Comparison of ENCODE assay signal across 8 cellular contexts in the genomic region with DNA sequence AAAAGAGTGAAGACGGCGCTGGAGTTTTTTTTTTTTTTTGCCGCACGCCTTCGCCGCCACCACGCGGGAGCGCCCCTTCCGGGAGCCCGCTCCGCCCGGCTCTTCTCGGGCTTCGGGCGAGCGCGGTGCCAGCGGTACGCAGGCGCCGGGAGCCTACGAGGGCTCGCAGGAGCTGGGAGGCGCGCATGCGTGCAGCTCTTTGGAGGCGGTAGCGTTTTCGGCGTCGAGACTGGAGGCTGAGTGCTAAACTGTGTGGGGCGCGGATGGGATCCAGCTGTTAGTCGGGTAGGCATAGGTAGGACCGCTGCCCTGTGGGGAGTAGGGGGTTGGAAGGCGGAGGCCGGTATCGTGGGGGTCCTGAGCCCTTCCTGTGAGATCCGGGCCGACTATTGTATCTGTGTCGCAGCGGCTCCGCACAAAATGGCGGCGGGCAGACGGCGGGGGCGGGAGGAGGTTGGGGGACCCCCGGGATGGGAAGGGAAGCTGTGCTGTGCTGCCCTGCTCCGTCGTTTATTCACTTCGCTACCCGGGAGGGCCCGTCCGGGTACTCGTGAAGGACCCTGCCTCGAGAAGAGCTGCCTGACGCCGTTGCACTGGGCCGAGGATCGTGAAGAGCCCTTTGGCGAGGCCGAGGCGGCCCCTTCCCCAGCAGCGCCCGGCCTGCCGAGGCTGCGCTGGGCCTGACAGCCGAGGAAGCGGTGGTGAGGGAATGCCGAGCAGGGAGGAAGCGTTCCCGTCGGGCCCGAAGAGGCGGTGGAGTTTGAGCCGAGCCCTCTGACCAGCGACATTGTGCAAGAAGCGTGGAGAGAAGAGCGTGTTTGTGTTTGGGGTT. TPM values are rescaled to one million over a fixed set of nuclear protein-coding genes. Genes with fewer than 3 reads are reported as not detected.
A peak's percentile ranks its signal among the peaks of the same experiment; 100 is the strongest.
DNase-seq lines count a peak whose midpoint lies in the region; ATAC-seq and TF ChIP-seq lines count a peak whose summit lies in the region.

A gene with protein sequence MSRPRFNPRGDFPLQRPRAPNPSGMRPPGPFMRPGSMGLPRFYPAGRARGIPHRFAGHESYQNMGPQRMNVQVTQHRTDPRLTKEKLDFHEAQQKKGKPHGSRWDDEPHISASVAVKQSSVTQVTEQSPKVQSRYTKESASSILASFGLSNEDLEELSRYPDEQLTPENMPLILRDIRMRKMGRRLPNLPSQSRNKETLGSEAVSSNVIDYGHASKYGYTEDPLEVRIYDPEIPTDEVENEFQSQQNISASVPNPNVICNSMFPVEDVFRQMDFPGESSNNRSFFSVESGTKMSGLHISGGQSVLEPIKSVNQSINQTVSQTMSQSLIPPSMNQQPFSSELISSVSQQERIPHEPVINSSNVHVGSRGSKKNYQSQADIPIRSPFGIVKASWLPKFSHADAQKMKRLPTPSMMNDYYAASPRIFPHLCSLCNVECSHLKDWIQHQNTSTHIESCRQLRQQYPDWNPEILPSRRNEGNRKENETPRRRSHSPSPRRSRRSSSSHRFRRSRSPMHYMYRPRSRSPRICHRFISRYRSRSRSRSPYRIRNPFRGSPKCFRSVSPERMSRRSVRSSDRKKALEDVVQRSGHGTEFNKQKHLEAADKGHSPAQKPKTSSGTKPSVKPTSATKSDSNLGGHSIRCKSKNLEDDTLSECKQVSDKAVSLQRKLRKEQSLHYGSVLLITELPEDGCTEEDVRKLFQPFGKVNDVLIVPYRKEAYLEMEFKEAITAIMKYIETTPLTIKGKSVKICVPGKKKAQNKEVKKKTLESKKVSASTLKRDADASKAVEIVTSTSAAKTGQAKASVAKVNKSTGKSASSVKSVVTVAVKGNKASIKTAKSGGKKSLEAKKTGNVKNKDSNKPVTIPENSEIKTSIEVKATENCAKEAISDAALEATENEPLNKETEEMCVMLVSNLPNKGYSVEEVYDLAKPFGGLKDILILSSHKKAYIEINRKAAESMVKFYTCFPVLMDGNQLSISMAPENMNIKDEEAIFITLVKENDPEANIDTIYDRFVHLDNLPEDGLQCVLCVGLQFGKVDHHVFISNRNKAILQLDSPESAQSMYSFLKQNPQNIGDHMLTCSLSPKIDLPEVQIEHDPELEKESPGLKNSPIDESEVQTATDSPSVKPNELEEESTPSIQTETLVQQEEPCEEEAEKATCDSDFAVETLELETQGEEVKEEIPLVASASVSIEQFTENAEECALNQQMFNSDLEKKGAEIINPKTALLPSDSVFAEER (N-terminal part only) (plus strand): TSS at position 202 of the 832 bp plus-strand sequence. CDS start 17,173 bp downstream, outside the sequence.

- H3K4me1 ChIP-seq in SK-N-SH (ENCODE audit: control insufficient read depth in 1 of 2, insufficient read depth in 2 of 2, low read depth in 1 of 2, low read length in 1 of 2): peaks cover 0 to 12% of the 10 kb centered on the region in 2 experiments; a peak in 3 of 4 replicates
- H3K4me1 ChIP-seq in osteoblast (ENCODE audit: insufficient read depth, low read length): peaks cover 26% of the 10 kb centered on the region
- peaks cover 22 to 37% of the 10 kb centered on the region in 2 donors for H3K4me1 ChIP-seq in thoracic aorta (ENCODE audit: control insufficient read depth in 1 of 2, low read depth in 2 of 2)

- H3K27ac ChIP-seq in SK-N-SH (ENCODE audit: low read depth in 2 of 2, low read length in 1 of 2) (peak within 1 kb of the TSS; percentile 76 to 97), osteoblast (ENCODE audit: low read depth, low read length) (peak within 1 kb of the TSS; percentile 95), thoracic aorta (peak within 1 kb of the TSS; percentile 90 to 91)

- H3F3A ChIP-seq in SK-N-SH (replicated peaks; ENCODE audit: insufficient read depth): no peaks in the 10 kb centered on the region

- H3K79me2 ChIP-seq in SK-N-SH (ENCODE audit: insufficient read depth): peaks cover 52% of the 10 kb centered on the region
- H3K79me2 ChIP-seq in osteoblast (ENCODE audit: insufficient read depth, low read length): peaks cover 52% of the 10 kb centered on the region

- H3K27me3 Mint-ChIP-seq in HFFc6 (ENCODE audit: insufficient read depth): peaks cover 4% of the 10 kb centered on the region; the same call in 1 of the 2 replicates
- H3K27me3 Mint-ChIP-seq in activated naive CD4-positive, alpha-beta T cell treated with anti-CD3 and anti-CD28 coated beads, Interleukin-2, amount 50 U/mL, for 24 hours: no peaks in the 10 kb centered on the region

- TF ChIP-seq RAD21 in SK-N-SH (IDR thresholded peaks at IDR 0.05; ENCODE audit: low read length): peak; percentile 50

- H3K36me3 ChIP-seq in SK-N-SH (replicated peaks in 1 of 2; ENCODE audit: control insufficient read depth in 1 of 2, insufficient read depth in 2 of 2, low read length in 1 of 2) (peaks cover 2 to 9% of the 10 kb centered on the region in 2 experiments), osteoblast (ENCODE audit: insufficient read depth, low read length) (no peaks in the 10 kb centered on the region), thoracic aorta (no peaks in the 10 kb centered on the region)

- no peaks in the 10 kb centered on the region for H3K9me3 ChIP-seq in SK-N-SH
- H3K9me3 ChIP-seq in osteoblast (ENCODE audit: low read depth, low read length): no peaks in the 10 kb centered on the region
- no peaks in the 10 kb centered on the region for H3K9me3 ChIP-seq in thoracic aorta

- peaks cover 22% of the 10 kb centered on the region for H3K36me3 Mint-ChIP-seq in HFFc6 (ENCODE audit: low read depth)
- H3K36me3 Mint-ChIP-seq in activated naive CD4-positive, alpha-beta T cell treated with anti-CD3 and anti-CD28 coated beads, Interleukin-2, amount 50 U/mL, for 24 hours: peaks cover 6% of the 10 kb centered on the region

- CTCF ChIA-PET in GM10248 (lab: Yijun Ruan, JAX): interaction anchor here (0.6 to 5.0 kb wide), 43 partner anchors 9 to 347 kb away, joined by 3 to 27 read pairs (median 4); no protein-coding TSS in a partner anchor
- CTCF ChIA-PET in SK-N-SH (lab: Yijun Ruan, JAX): interaction anchor here (0.5 to 4.3 kb wide), 25 partner anchors 9 to 259 kb away, joined by 3 to 32 read pairs (median 3); partner anchors contain the start of gene PAIP2B

- WGBS in SK-N-SH (ENCODE audit: low lambda C conversion rate): under 1% methylated on average over 49 of the region's 81 CpGs

- TF ChIP-seq EP300 in SK-N-SH (IDR thresholded peaks at IDR 0.05; ENCODE audit: borderline replicate concordance in 1 of 2, low read depth in 1 of 2, low read length in 1 of 2): no peak

- H3K27me3 ChIP-seq in SK-N-SH (ENCODE audit: insufficient read depth): no peaks in the 10 kb centered on the region
- H3K27me3 ChIP-seq in osteoblast (ENCODE audit: insufficient read depth, low read length): no peaks in the 10 kb centered on the region
- H3K27me3 ChIP-seq in thoracic aorta (replicated peaks; ENCODE audit: insufficient read depth): no peaks in the 10 kb centered on the region

- H2AFZ ChIP-seq in SK-N-SH (ENCODE audit: low read depth) (peak within 1 kb of the TSS; percentile 97), osteoblast (ENCODE audit: low read length) (peak within 1 kb of the TSS; percentile 99)

- peak; percentile 97 for DNase-seq in GM10248 (ENCODE audit: extremely low spot score)
- peak; percentile 85 for DNase-seq in HFFc6
- peak; percentile 95 for DNase-seq in NAMALWA (ENCODE audit: low spot score)
- peak; percentile 97 for DNase-seq in SK-N-SH
- DNase-seq in glomerular visceral epithelial cell (ENCODE audit: extremely low spot score): peak; percentile 91
- peak; percentile 96 for DNase-seq in osteoblast (ENCODE audit: insufficient read length, low spot score, missing footprints)
- DNase-seq in thoracic aorta (ENCODE audit: low spot score): peak; percentile 73

- peak; percentile 85 for ATAC-seq in thoracic aorta (ENCODE audit: insufficient number of reproducible peaks, low FRiP score, low read depth)

- peak within 1 kb of the TSS; percentile 92 for H3K9ac ChIP-seq in SK-N-SH

- H3K4me2 ChIP-seq in SK-N-SH: peak within 1 kb of the TSS; percentile 75
- peak within 1 kb of the TSS; percentile 96 for H3K4me2 ChIP-seq in osteoblast (ENCODE audit: insufficient read depth, low read length)

- H3K4me3 ChIP-seq in SK-N-SH (ENCODE audit: low read depth in 2 of 2, low read length in 1 of 2) (peak within 1 kb of the TSS; percentile 91 to 94), osteoblast (ENCODE audit: insufficient read depth, low read length) (peak within 1 kb of the TSS; percentile 84), thoracic aorta (peak within 1 kb of the TSS; percentile 91)

- H3K9me2 ChIP-seq in SK-N-SH: no peaks in the 10 kb centered on the region

- H3K27ac Mint-ChIP-seq in HFFc6: peak within 1 kb of the TSS; percentile 100
- H3K27ac Mint-ChIP-seq in activated naive CD4-positive, alpha-beta T cell treated with anti-CD3 and anti-CD28 coated beads, Interleukin-2, amount 50 U/mL, for 24 hours: peak within 1 kb of the TSS; percentile 99

- no peaks in the 10 kb centered on the region for H3K9me3 Mint-ChIP-seq in HFFc6
- no peaks in the 10 kb centered on the region for H3K9me3 Mint-ChIP-seq in activated naive CD4-positive, alpha-beta T cell treated with anti-CD3 and anti-CD28 coated beads, Interleukin-2, amount 50 U/mL, for 24 hours

- peak within 1 kb of the TSS; percentile 98 for H3K4me3 Mint-ChIP-seq in HFFc6
- H3K4me3 Mint-ChIP-seq in activated naive CD4-positive, alpha-beta T cell treated with anti-CD3 and anti-CD28 coated beads, Interleukin-2, amount 50 U/mL, for 24 hours: peak within 1 kb of the TSS; percentile 96

- POLR2A ChIA-PET in GM10248 (lab: Yijun Ruan, JAX) (interaction anchor here (0.6 to 1.2 kb wide), 4 partner anchors 15 to 1417 kb away, joined by 3 to 12 read pairs (median 4); partner anchors contain the start of gene PAIP2B), SK-N-SH (lab: Yijun Ruan, JAX) (interaction anchor here (0.6 to 1.6 kb wide), 6 partner anchors 32 to 162 kb away, joined by 3 to 6 read pairs (median 4); partner anchors contain the start of gene PAIP2B)

- TF ChIP-seq CTCF in GM10248 (IDR thresholded peaks at IDR 0.05; ENCODE audit: control extremely low read depth, extremely low read depth, low read depth, missing control alignments) (peak; percentile 71), HFFc6 (IDR thresholded peaks at IDR 0.05) (peak; percentile 90), SK-N-SH (IDR thresholded peaks at IDR 0.05) (peak; percentile 71), osteoblast (IDR thresholded peaks at IDR 0.05; ENCODE audit: extremely low read depth, low read depth, low read length) (peak; percentile 80), thoracic aorta (IDR thresholded peaks at IDR 0.05) (peak; percentile 69)

- peaks cover 26% of the 10 kb centered on the region for H3K4me1 Mint-ChIP-seq in HFFc6 (ENCODE audit: low read depth)
- peaks cover 41% of the 10 kb centered on the region for H3K4me1 Mint-ChIP-seq in activated naive CD4-positive, alpha-beta T cell treated with anti-CD3 and anti-CD28 coated beads, Interleukin-2, amount 50 U/mL, for 24 hours

- peaks cover 39% of the 10 kb centered on the region for H4K20me1 ChIP-seq in SK-N-SH (ENCODE audit: insufficient read depth)
- peaks cover 29% of the 10 kb centered on the region for H4K20me1 ChIP-seq in osteoblast (ENCODE audit: insufficient read depth, low read length)

RNA-seq across cellular contexts. Expression of the gene that starts here (rescaled TPM):
- 10 to 100 TPM; 58.5 to 66.6 (median 60.6) TPM for total RNA-seq in HFFc6 (2021; fragmentation: NEBNext Ultra II Directional; extraction: Animal tissue kit (Norgen Biotek cat#: 25700))
- polyA plus RNA-seq in SK-N-SH (2012; rRNA removed): 28.1 and 32.2 TPM in 2 replicates
- 29.6 and 32.9 TPM in 2 replicates for polyA plus RNA-seq in SK-N-SH (2012; cell fraction: cytosol; rRNA removed)
- 62.1 and 95.1 TPM in 2 replicates for polyA plus RNA-seq in SK-N-SH (2012; cell fraction: nucleus; rRNA removed)
- total RNA-seq in osteoblast (148 and 152 TPM in 2 replicates), thoracic aorta (100 to 1,000 TPM; 162 to 230 TPM)

Comparison
In these comparisons a context has a peak if more than half of its experiments do, and no peak if none do; other contexts are left out.
1. Peak in every context shown above with its lines: DNase-seq, ATAC-seq, H3K4me3 ChIP-seq and H3K27ac ChIP-seq.